ENCODE assay signal across 9 cellular contexts in genomic region chr3:69665026-69665739, GRCh38.
DNase-seq lines count a peak whose midpoint lies in the region; ATAC-seq and TF ChIP-seq lines count a peak whose summit lies in the region.
"Had no signal": no experiment of that assay in that cellular context is flagged by ENCODE, and none has a peak within 500 bp of the region (broad histone marks: within the 10 kb centered on the region; RNA-seq: fewer than 3 reads in every experiment).

No MANE protein-coding gene starts in this region.

- H3K36me3 Mint-ChIP-seq in CD4-positive, alpha-beta T cell (ENCODE audit: low read depth), result no peaks in the 10 kb centered on the region

- no peaks in the 10 kb centered on the region for H3K27me3 Mint-ChIP-seq in CD4-positive, alpha-beta T cell

- intact Hi-C loops in left lung (cut with DNase I), result no loop called here
- intact Hi-C loops in CD4-positive, alpha-beta T cell (cut with DNase I, micrococcal nuclease), result loop anchor here in 1 of 2 experiments (5.0 kb wide), 1 partner anchor 503 kb away; no protein-coding TSS in a partner anchor

- peak overlapping the region; percentile 1; the same call in 1 of the 2 replicates for H3K4me2 ChIP-seq in BLaER1

- peak; percentile 61 for DNase-seq in NCI-H1417 treated with DMSO at 0.1 percent for 48 hours (lab: John Stamatoyannopoulos, UW)
- DNase-seq in T47D (ENCODE audit: low read depth in 1 of 2, low spot score in 1 of 2), result peak; percentile 28 to 71
- DNase-seq in left lung, result peak in 1 of 2 donors; percentile 38
- no peak for DNase-seq in CD4-positive, alpha-beta T cell
- DNase-seq: T-helper 1 cell had no signal

- H3K9me3 Mint-ChIP-seq in CD4-positive, alpha-beta T cell, result no peaks in the 10 kb centered on the region

- H3K4me1 ChIP-seq in BLaER1, result peaks cover 19% of the 10 kb centered on the region
- H3K4me1 ChIP-seq in left lung, result peaks cover 0 to 9% of the 10 kb centered on the region in 2 donors

- H3K27me3 ChIP-seq in BLaER1 (no peaks in the 10 kb centered on the region), left lung (no peaks in the 10 kb centered on the region)
- no peaks in the 10 kb centered on the region for H3K27me3 ChIP-seq in CD4-positive, alpha-beta T cell (ENCODE audit: control insufficient read depth, insufficient read depth, low read length)

- no peak overlapping the region for H3K27ac Mint-ChIP-seq in CD4-positive, alpha-beta T cell

- H3K4me3 ChIP-seq in BLaER1 (no peak overlapping the region), left lung (no peak overlapping the region)

- ATAC-seq in left lung, result peak; percentile 94
- ATAC-seq in GM19328 (IDR thresholded peaks at IDR 0.05; ENCODE audit: unreplicated experiment), result no peak
- no peak for ATAC-seq in GM18870 (IDR thresholded peaks at IDR 0.05; ENCODE audit: unreplicated experiment)
- no peak for ATAC-seq in HG03135 (IDR thresholded peaks at IDR 0.05; ENCODE audit: unreplicated experiment)
- ATAC-seq in CD4-positive, alpha-beta T cell (ENCODE audit: poor library complexity), result no peak

- no peak for TF ChIP-seq CTCF in left lung (IDR thresholded peaks at IDR 0.05)
- TF ChIP-seq CTCF in CD4-positive, alpha-beta T cell (IDR thresholded peaks at IDR 0.05), result no peak

- in situ Hi-C loops in T47D (cut with HindIII; ENCODE audit: low pct_unique_long_range_greater_than_20kb, low sequenced_read_pairs), result no loop called here

- H3K36me3 ChIP-seq in BLaER1, result no peaks in the 10 kb centered on the region
- H3K36me3 ChIP-seq in left lung, result no peaks in the 10 kb centered on the region

- H3K27ac ChIP-seq in BLaER1, result no peak overlapping the region
- peak overlapping the region in 1 of 2 donors; percentile 19 for H3K27ac ChIP-seq in left lung
- H3K27ac ChIP-seq in CD4-positive, alpha-beta T cell (ENCODE audit: low read depth, low read length), result no peak overlapping the region

- no peak overlapping the region for H3K9ac ChIP-seq in BLaER1

- no peak overlapping the region for H3K4me3 Mint-ChIP-seq in CD4-positive, alpha-beta T cell

- POLR2A ChIA-PET in CD4-positive, alpha-beta T cell (lab: Charles Lee), result no interaction called here

- H3K9me3 ChIP-seq in BLaER1 (peaks cover 13% of the 10 kb centered on the region), left lung (no peaks in the 10 kb centered on the region)
- H3K9me3 ChIP-seq in CD4-positive, alpha-beta T cell (ENCODE audit: control insufficient read depth, low read length), result no peaks in the 10 kb centered on the region

- CTCF ChIA-PET in CD4-positive, alpha-beta T cell (lab: Charles Lee), result interaction anchor here (0.7 kb wide), 1 partner anchor 20 kb away, joined by 3 read pairs; no protein-coding TSS in a partner anchor

- H3K4me1 Mint-ChIP-seq in CD4-positive, alpha-beta T cell (ENCODE audit: low read depth), result no peaks in the 10 kb centered on the region

- no peaks in the 10 kb centered on the region for H4K20me1 ChIP-seq in BLaER1

Comparison
In these comparisons a context has a peak if more than half of its experiments do, and no peak if none do; other contexts are left out.
1. DNase-seq: peak in NCI-H1417 treated with DMSO at 0.1 percent for 48 hours (single experiment) and T47D (2 of 2); none in CD4-positive, alpha-beta T cell (0 of 10).